ENCODE assay signal across 19 cellular contexts in genomic region chr2:71216501-71216900, GRCh38.
"Had no signal": no experiment of that assay in that cellular context is flagged by ENCODE, and none has a peak within 500 bp of the region (broad histone marks: within the 10 kb centered on the region; RNA-seq: fewer than 3 reads in every experiment).

No MANE protein-coding gene starts in this region.

- H3K4me3 ChIP-seq: dorsolateral prefrontal cortex, esophagus muscularis mucosa, prostate gland, sigmoid colon, tibial artery, vagina had no signal

- H3K4me1 Mint-ChIP-seq: activated CD4-positive, alpha-beta memory T cell treated with anti-CD3 and anti-CD28 coated beads, Interleukin-2, amount 10 ng/mL, durations not matched to agents 7 days and 5 days; endodermal cell; nephron; stimulated activated effector memory CD8-positive, alpha-beta T cell treated with anti-CD3 and anti-CD28 coated beads, Interleukin-12 subunit alpha, Interleukin-12 subunit beta, amount 100 ng/mL, for 72 hours had no signal

- H3K9me3 Mint-ChIP-seq: activated CD4-positive, alpha-beta memory T cell treated with anti-CD3 and anti-CD28 coated beads, Interleukin-2, amount 10 ng/mL, durations not matched to agents 7 days and 5 days; activated T-cell treated with anti-CD3 and anti-CD28 coated beads, Interleukin-2, amount 50 U/mL, for 24 hours; nephron; stimulated activated effector memory CD8-positive, alpha-beta T cell treated with anti-CD3 and anti-CD28 coated beads, Interleukin-12 subunit alpha, Interleukin-12 subunit beta, amount 100 ng/mL, for 72 hours had no signal

- H3K9me3 ChIP-seq: esophagus muscularis mucosa, prostate gland, sigmoid colon, tibial artery, vagina had no signal

- DNase-seq: activated CD4-positive, alpha-beta memory T cell treated with anti-CD3 and anti-CD28 coated beads, Interleukin-2, amount 10 ng/mL, durations not matched to agents 7 days and 5 days; activated CD4-positive, alpha-beta T cell treated with anti-CD3 and anti-CD28 coated beads for 4 hours; activated naive CD4-positive, alpha-beta T cell treated with anti-CD3 and anti-CD28 coated beads, Interleukin-2, amount 50 U/mL, for 16 hours; activated T-cell treated with anti-CD3 and anti-CD28 coated beads, Interleukin-2, amount 50 U/mL, for 24 hours; dorsolateral prefrontal cortex; endodermal cell; foreskin fibroblast; hippocampal formation; occipital lobe; sigmoid colon; stimulated activated CD4-positive, alpha-beta T cell treated with anti-CD3 and anti-CD28 coated beads, Interleukin-12 subunit alpha, Interleukin-12 subunit beta, amount 100 ng/mL, for 4 hours; stimulated activated CD4-positive, alpha-beta T cell treated with anti-CD3 and anti-CD28 coated beads, Interleukin-2, amount 100 ng/mL, for 24 hours; T-helper 2 cell; tibial artery had no signal

- H3K36me3 Mint-ChIP-seq: stimulated activated effector memory CD8-positive, alpha-beta T cell treated with anti-CD3 and anti-CD28 coated beads, Interleukin-12 subunit alpha, Interleukin-12 subunit beta, amount 100 ng/mL, for 72 hours had no signal

- H3K4me3 Mint-ChIP-seq: activated CD4-positive, alpha-beta memory T cell treated with anti-CD3 and anti-CD28 coated beads, Interleukin-2, amount 10 ng/mL, durations not matched to agents 7 days and 5 days; activated T-cell treated with anti-CD3 and anti-CD28 coated beads, Interleukin-2, amount 50 U/mL, for 24 hours; endodermal cell; nephron; stimulated activated effector memory CD8-positive, alpha-beta T cell treated with anti-CD3 and anti-CD28 coated beads, Interleukin-12 subunit alpha, Interleukin-12 subunit beta, amount 100 ng/mL, for 72 hours had no signal

- H3K36me3 ChIP-seq: esophagus muscularis mucosa, prostate gland, sigmoid colon, tibial artery, vagina had no signal

- H3K4me1 ChIP-seq: esophagus muscularis mucosa, prostate gland, sigmoid colon, tibial artery, vagina had no signal

- H3K27me3 ChIP-seq: dorsolateral prefrontal cortex, esophagus muscularis mucosa, sigmoid colon, tibial artery, vagina had no signal

- H3K27ac ChIP-seq: dorsolateral prefrontal cortex, esophagus muscularis mucosa, prostate gland, sigmoid colon, tibial artery had no signal

- H3K27me3 Mint-ChIP-seq: activated T-cell treated with anti-CD3 and anti-CD28 coated beads, Interleukin-2, amount 50 U/mL, for 24 hours had no signal

- ATAC-seq: stimulated activated effector memory CD8-positive, alpha-beta T cell treated with anti-CD3 and anti-CD28 coated beads, Interleukin-12 subunit alpha, Interleukin-12 subunit beta, amount 100 ng/mL, for 72 hours had no signal

- H3K27ac Mint-ChIP-seq: activated CD4-positive, alpha-beta memory T cell treated with anti-CD3 and anti-CD28 coated beads, Interleukin-2, amount 10 ng/mL, durations not matched to agents 7 days and 5 days; activated T-cell treated with anti-CD3 and anti-CD28 coated beads, Interleukin-2, amount 50 U/mL, for 24 hours; endodermal cell; nephron; stimulated activated effector memory CD8-positive, alpha-beta T cell treated with anti-CD3 and anti-CD28 coated beads, Interleukin-12 subunit alpha, Interleukin-12 subunit beta, amount 100 ng/mL, for 72 hours had no signal
